In genomic region chr1:161071886-161072371, GRCh38 we compare ENCODE assay signal across 9 cellular contexts. TPM values are rescaled to one million over a fixed set of nuclear protein-coding genes. Genes with fewer than 3 reads are reported as not detected.
DNase-seq lines count a peak whose midpoint lies in the region; ATAC-seq, FAIRE-seq and TF ChIP-seq lines count a peak whose summit lies in the region.
"Had no signal": no experiment of that assay in that cellular context is flagged by ENCODE, and none has a peak within 500 bp of the region (broad histone marks: within the 10 kb centered on the region; RNA-seq: fewer than 3 reads in every experiment).

No MANE protein-coding gene starts in this region.

- H3K4me1 ChIP-seq in Caco-2 (no peaks in the 10 kb centered on the region), HepG2 (ENCODE audit: insufficient read depth, low read length) (peaks cover 35% of the 10 kb centered on the region), testis (no peaks in the 10 kb centered on the region)

- ATAC-seq in HepG2 (peak; percentile 72), GM21619 (IDR thresholded peaks at IDR 0.05; ENCODE audit: unreplicated experiment) (no peak)

- H3K27me3 ChIP-seq in Caco-2 (replicated peaks; ENCODE audit: control insufficient read depth, insufficient read depth, low read length), result no peaks in the 10 kb centered on the region
- no peaks in the 10 kb centered on the region for H3K27me3 ChIP-seq in HepG2 (ENCODE audit: control insufficient read depth in 1 of 2, insufficient read depth in 2 of 2, low read length in 2 of 2)
- H3K27me3 ChIP-seq in testis, result no peaks in the 10 kb centered on the region

- TF ChIP-seq CTCF in Caco-2 (IDR thresholded peaks at IDR 0.05; ENCODE audit: insufficient read depth in 1 of 2, low read depth in 1 of 2, low read length in 1 of 2, severe bottlenecking in 1 of 2, unreplicated experiment in 1 of 2) (peak; percentile 74 to 82), HepG2 (CRISPR knock-in tag; IDR thresholded peaks at IDR 0.05) (peak; percentile 80), testis (IDR thresholded peaks at IDR 0.05) (peak; percentile 12 to 45 (median 22))

- no peak for TF ChIP-seq POLR2A in HepG2 (IDR thresholded peaks at IDR 0.05; ENCODE audit: insufficient read depth in 1 of 2, low read depth in 2 of 2, low read length in 2 of 2)
- no peak for TF ChIP-seq POLR2A in testis (IDR thresholded peaks at IDR 0.05)

- H3K9me3 Mint-ChIP-seq in Caco-2 (ENCODE audit: unreplicated experiment), result no peaks in the 10 kb centered on the region

- H3K27me3 Mint-ChIP-seq in Caco-2 (ENCODE audit: insufficient read depth, unreplicated experiment), result no peaks in the 10 kb centered on the region

- no peak for TF ChIP-seq EP300 in HepG2 (IDR thresholded peaks at IDR 0.05; ENCODE audit: low read depth in 2 of 2, low read length in 2 of 2)
- TF ChIP-seq EP300 in HepG2 (CRISPR knock-in tag; IDR thresholded peaks at IDR 0.05; ENCODE audit: borderline replicate concordance), result no peak

- H4K20me1 ChIP-seq in HepG2 (ENCODE audit: insufficient read depth, low read length), result no peaks in the 10 kb centered on the region

- POLR2A ChIA-PET in Caco-2 (lab: Charles Lee) (interaction anchor here (0.6 to 1.7 kb wide), 3 partner anchors 49 to 308 kb away, joined by 3 to 4 read pairs (median 3); partner anchors contain the start of gene F11R), HepG2 (lab: Yijun Ruan, JAX) (interaction anchor here (0.9 to 3.8 kb wide), 2 partner anchors 25 to 26 kb away, joined by 3 to 21 read pairs; partner anchors contain the start of gene USF1)

- no peaks in the 10 kb centered on the region for H3K9me3 ChIP-seq in Caco-2
- H3K9me3 ChIP-seq in HepG2 (ENCODE audit: low read length), result no peaks in the 10 kb centered on the region
- no peaks in the 10 kb centered on the region for H3K9me3 ChIP-seq in testis

- peaks cover 4% of the 10 kb centered on the region for H3K36me3 Mint-ChIP-seq in Caco-2 (ENCODE audit: insufficient read depth, unreplicated experiment)

- peak overlapping the region; percentile 70; the same call in 1 of the 2 replicates for H3K9ac ChIP-seq in HepG2 (ENCODE audit: insufficient read depth, low read depth, low read length)

- intact Hi-C loops in Caco-2 (cut with micrococcal nuclease; ENCODE audit: unreplicated experiment), result loop anchor here (1.0 kb wide), 3 partner anchors 26 to 79 kb away; partner anchors contain the start of gene KLHDC9
- intact Hi-C loops in HepG2 (cut with micrococcal nuclease; ENCODE audit: unreplicated experiment), result loop anchor here (1.0 kb wide), 2 partner anchors 25 to 67 kb away; no protein-coding TSS in a partner anchor
- intact Hi-C loops in testis (cut with DNase I; ENCODE audit: low total_unique reads), result no loop called here

- H3K4me1 Mint-ChIP-seq in Caco-2 (ENCODE audit: low read depth, unreplicated experiment), result peaks cover 9% of the 10 kb centered on the region

- in situ Hi-C loops in T47D (cut with HindIII; ENCODE audit: low pct_unique_long_range_greater_than_20kb, low sequenced_read_pairs) (no loop called here), HepG2 (cut with HindIII; ENCODE audit: extremely low pct_ligation_motif_present, low pct_unique_long_range_greater_than_20kb) (no loop called here)

- no peak overlapping the region for H2AFZ ChIP-seq in HepG2 (ENCODE audit: low read length)

- peak; percentile 78 for DNase-seq in Caco-2
- peak in 48 of 76 experiments; percentile 5 to 63 (median 30) for DNase-seq in HUDEP-2 (lab: John Stamatoyannopoulos, UW; ENCODE audit: unreplicated experiment in 76 of 76)
- peak in 3 of 5 experiments; percentile 26 to 58 (median 27) for DNase-seq in T-helper 2 cell
- peak; percentile 81 to 84 for DNase-seq in T47D (ENCODE audit: low read depth in 1 of 2, low spot score in 1 of 2)
- DNase-seq in HepG2 (ENCODE audit: low spot score), result peak; percentile 68
- DNase-seq in testis, result peak; percentile 76
- DNase-seq in H4 (ENCODE audit: low spot score), result no peak

- BruUV-seq in Caco-2 (replicated peaks; lab: Mats Ljungman, UMichigan) (no TSS peak), HepG2 (replicated peaks; lab: Mats Ljungman, UMichigan) (no TSS peak)

- H3K79me2 ChIP-seq in HepG2 (ENCODE audit: insufficient read depth, low read length), result no peaks in the 10 kb centered on the region

- peak; percentile 67 for TF ChIP-seq RAD21 in HepG2 (CRISPR knock-in tag; IDR thresholded peaks at IDR 0.05)

- H3K4me3 ChIP-seq in Caco-2 (ENCODE audit: low read depth, low read length), result no peak overlapping the region
- H3K4me3 ChIP-seq in HepG2 (replicated peaks in 1 of 3; ENCODE audit: insufficient read depth in 1 of 3, low read depth in 2 of 3, low read length in 3 of 3), result no peak overlapping the region
- H3K4me3 ChIP-seq in testis, result no peak overlapping the region

- H3K27ac ChIP-seq in HepG2 (ENCODE audit: extremely low read length, insufficient read depth, low read length) (peak overlapping the region; percentile 12), testis (no peak overlapping the region)

- H3K4me3 Mint-ChIP-seq in Caco-2 (ENCODE audit: unreplicated experiment), result no peak overlapping the region

- H3K27ac Mint-ChIP-seq in Caco-2 (ENCODE audit: unreplicated experiment), result no peak overlapping the region

- WGBS in HepG2 (ENCODE audit: low lambda C conversion rate), result 54% methylated on average over 7 of the region's 9 CpGs
- WGBS in testis, 2 donors, result 69 to 83% methylated on average over 9 of the region's 9 CpGs

- H3K4me2 ChIP-seq in HepG2 (ENCODE audit: low read depth, low read length), result peak overlapping the region; percentile 96

- H3K36me3 ChIP-seq in Caco-2 (ENCODE audit: control insufficient read depth, insufficient read depth, low read length) (no peaks in the 10 kb centered on the region), HepG2 (replicated peaks in 1 of 2; ENCODE audit: control insufficient read depth in 1 of 2, insufficient read depth in 2 of 2, low read length in 2 of 2) (no peaks in the 10 kb centered on the region), testis (ENCODE audit: low read depth, missing control alignments) (no peaks in the 10 kb centered on the region)

- CTCF ChIA-PET in Caco-2 (lab: Charles Lee) (interaction anchor here (0.6 to 3.4 kb wide), 10 partner anchors 12 to 94 kb away, joined by 3 to 32 read pairs (median 4); partner anchors contain the start of genes DEDD, F11R, KLHDC9 and PPOX), HepG2 (lab: Yijun Ruan, JAX; ENCODE audit: low intra/inter-chr PET ratio, low total read pairs) (interaction anchor here (1.2 to 4.5 kb wide), 4 partner anchors 23 to 75 kb away, joined by 3 to 50 read pairs (median 5); partner anchors contain the start of gene KLHDC9)

- peak; percentile 88 for FAIRE-seq in HepG2 (lab: Jason Lieb, UNC)

RNA-seq across cellular contexts. Expression of gene ARHGAP30, which starts 2.2 kb away (rescaled TPM):
- total RNA-seq in Caco-2 (2022) (not detected in 2 replicates), HepG2 (2016; rRNA removed; fragmentation: Illumina TruSeq; extraction: Trizol) (0.20 TPM in 1 of 2 replicates, not detected in the other), testis (1 to 10 TPM in 1 of 2 donors, under 1 TPM in 1; 0.79 to 1.6 TPM)
- total RNA-seq in HepG2 (2016; cell fraction: cytosol; rRNA removed; fragmentation: Illumina TruSeq; extraction: Trizol; ENCODE audit: low read depth), result not detected in 2 replicates
- total RNA-seq in HepG2 (2016; cell fraction: insoluble cytoplasmic fraction; rRNA removed; fragmentation: Illumina TruSeq; extraction: Trizol), result 0.07 and 0.37 TPM in 2 replicates
- not detected in 2 replicates for total RNA-seq in HepG2 (2016; cell fraction: membrane; rRNA removed; fragmentation: Illumina TruSeq; extraction: Trizol)
- total RNA-seq in HepG2 (2016; cell fraction: nucleus; rRNA removed; fragmentation: Illumina TruSeq; extraction: Trizol), result 0.16 and 0.34 TPM in 2 replicates
- polyA plus RNA-seq in HepG2 (2011; rRNA removed) (0.13 and 0.17 TPM in 2 replicates), testis (ENCODE audit: insufficient read depth, low read depth, low replicate concordance) (5.4 TPM)
- 0.04 and 0.05 TPM in 2 replicates for polyA plus RNA-seq in HepG2 (2011; cell fraction: cytosol; rRNA removed)
- 0.61 and 0.68 TPM in 2 replicates for polyA plus RNA-seq in HepG2 (2011; cell fraction: nucleus; rRNA removed)
- polyA plus RNA-seq in HepG2 (2012), result 0.16 and 0.21 TPM in 2 replicates
- polyA plus RNA-seq in HepG2 (2016; cell fraction: cytosol; fragmentation: Illumina TruSeq; extraction: Trizol; ENCODE audit: low read depth), result 0.03 TPM in 1 of 2 replicates, not detected in the other
- polyA plus RNA-seq in HepG2 (2016; cell fraction: insoluble cytoplasmic fraction; fragmentation: Illumina TruSeq; extraction: Trizol; ENCODE audit: low read depth), result 0.07 and 0.09 TPM in 2 replicates
- 0.03 and 0.05 TPM in 2 replicates for polyA plus RNA-seq in HepG2 (2016; cell fraction: membrane; fragmentation: Illumina TruSeq; extraction: Trizol; ENCODE audit: low read depth)
- 0.46 and 0.75 TPM in 2 replicates for polyA plus RNA-seq in HepG2 (2016; cell fraction: nucleus; fragmentation: Illumina TruSeq; extraction: Trizol; ENCODE audit: insufficient read depth, low read depth)
- 0.02 and 0.09 TPM in 2 replicates for polyA minus RNA-seq in HepG2 (2011; rRNA and poly(A)+ RNA removed; ENCODE audit: low replicate concordance)
- polyA minus RNA-seq in HepG2 (2011; cell fraction: cytosol; rRNA and poly(A)+ RNA removed), result not detected in 2 replicates
- polyA minus RNA-seq in HepG2 (2011; cell fraction: nucleus; rRNA and poly(A)+ RNA removed), result 0.13 and 1.2 TPM in 2 replicates
- total RNA-seq in H4 (2014; rRNA removed; shearing (Covaris generic)), result 0.02 TPM in 1 of 2 replicates, not detected in the other

RNA-seq across cellular contexts. Expression of gene NECTIN4, which starts 17.4 kb away (rescaled TPM):
- total RNA-seq in Caco-2 (2022) (0.20 and 0.74 TPM in 2 replicates), HepG2 (2016; rRNA removed; fragmentation: Illumina TruSeq; extraction: Trizol) (12.3 and 12.4 TPM in 2 replicates), testis (1 to 10 TPM in 1 of 2 donors, under 1 TPM in 1; 0.63 to 1.2 TPM)
- 5.2 and 6.1 TPM in 2 replicates for total RNA-seq in HepG2 (2016; cell fraction: cytosol; rRNA removed; fragmentation: Illumina TruSeq; extraction: Trizol; ENCODE audit: low read depth)
- 11.2 and 11.6 TPM in 2 replicates for total RNA-seq in HepG2 (2016; cell fraction: insoluble cytoplasmic fraction; rRNA removed; fragmentation: Illumina TruSeq; extraction: Trizol)
- 16.6 and 17.2 TPM in 2 replicates for total RNA-seq in HepG2 (2016; cell fraction: membrane; rRNA removed; fragmentation: Illumina TruSeq; extraction: Trizol)
- total RNA-seq in HepG2 (2016; cell fraction: nucleus; rRNA removed; fragmentation: Illumina TruSeq; extraction: Trizol), result 7.8 and 11.8 TPM in 2 replicates
- polyA plus RNA-seq in HepG2 (2011; rRNA removed) (5.9 and 9.2 TPM in 2 replicates), testis (ENCODE audit: insufficient read depth, low read depth, low replicate concordance) (1.3 TPM)
- polyA plus RNA-seq in HepG2 (2011; cell fraction: cytosol; rRNA removed), result 7.8 and 14.6 TPM in 2 replicates
- polyA plus RNA-seq in HepG2 (2011; cell fraction: nucleus; rRNA removed), result 5.3 and 7.3 TPM in 2 replicates
- 4.5 and 7.4 TPM in 2 replicates for polyA plus RNA-seq in HepG2 (2012)
- 3.2 and 3.6 TPM in 2 replicates for polyA plus RNA-seq in HepG2 (2016; cell fraction: cytosol; fragmentation: Illumina TruSeq; extraction: Trizol; ENCODE audit: low read depth)
- polyA plus RNA-seq in HepG2 (2016; cell fraction: insoluble cytoplasmic fraction; fragmentation: Illumina TruSeq; extraction: Trizol; ENCODE audit: low read depth), result 8.1 and 8.9 TPM in 2 replicates
- 8.1 and 9.9 TPM in 2 replicates for polyA plus RNA-seq in HepG2 (2016; cell fraction: membrane; fragmentation: Illumina TruSeq; extraction: Trizol; ENCODE audit: low read depth)
- polyA plus RNA-seq in HepG2 (2016; cell fraction: nucleus; fragmentation: Illumina TruSeq; extraction: Trizol; ENCODE audit: insufficient read depth, low read depth), result 10.0 and 12.0 TPM in 2 replicates
- 0.30 and 21.8 TPM in 2 replicates for polyA minus RNA-seq in HepG2 (2011; rRNA and poly(A)+ RNA removed; ENCODE audit: low replicate concordance)
- 1.8 and 6.0 TPM in 2 replicates for polyA minus RNA-seq in HepG2 (2011; cell fraction: cytosol; rRNA and poly(A)+ RNA removed)
- 5.8 and 10.3 TPM in 2 replicates for polyA minus RNA-seq in HepG2 (2011; cell fraction: nucleus; rRNA and poly(A)+ RNA removed)
- total RNA-seq in H4 (2014; rRNA removed; shearing (Covaris generic)), result 0.14 TPM in 1 of 2 replicates, not detected in the other
- total RNA-seq: T-helper 1 cell treated with Interleukin-12 subunit alpha and Interleukin-12 subunit beta and Interleukin-4 antibody, amounts not matched to agents 30 ng/mL and 1 ng/mL, for 36 hours had no signal

RNA-seq across cellular contexts. Expression of gene USF1, which starts 26.2 kb away (rescaled TPM):
- 49.7 and 52.7 TPM in 2 replicates for total RNA-seq in Caco-2 (2022)
- 32.2 and 39.4 TPM in 2 replicates for total RNA-seq in HepG2 (2016; rRNA removed; fragmentation: Illumina TruSeq; extraction: Trizol)
- 10.2 and 10.9 TPM in 2 replicates for total RNA-seq in HepG2 (2016; cell fraction: cytosol; rRNA removed; fragmentation: Illumina TruSeq; extraction: Trizol; ENCODE audit: low read depth)
- total RNA-seq in HepG2 (2016; cell fraction: insoluble cytoplasmic fraction; rRNA removed; fragmentation: Illumina TruSeq; extraction: Trizol), result 35.2 and 38.6 TPM in 2 replicates
- 21.9 and 22.5 TPM in 2 replicates for total RNA-seq in HepG2 (2016; cell fraction: membrane; rRNA removed; fragmentation: Illumina TruSeq; extraction: Trizol)
- 36.9 and 43.8 TPM in 2 replicates for total RNA-seq in HepG2 (2016; cell fraction: nucleus; rRNA removed; fragmentation: Illumina TruSeq; extraction: Trizol)
- polyA plus RNA-seq in HepG2 (2011; rRNA removed), result 26.9 and 40.0 TPM in 2 replicates
- 13.4 and 14.2 TPM in 2 replicates for polyA plus RNA-seq in HepG2 (2011; cell fraction: cytosol; rRNA removed)
- 155 and 169 TPM in 2 replicates for polyA plus RNA-seq in HepG2 (2011; cell fraction: nucleus; rRNA removed)
- polyA plus RNA-seq in HepG2 (2012), result 15.0 and 18.0 TPM in 2 replicates
- 5.6 and 6.8 TPM in 2 replicates for polyA plus RNA-seq in HepG2 (2016; cell fraction: cytosol; fragmentation: Illumina TruSeq; extraction: Trizol; ENCODE audit: low read depth)
- polyA plus RNA-seq in HepG2 (2016; cell fraction: insoluble cytoplasmic fraction; fragmentation: Illumina TruSeq; extraction: Trizol; ENCODE audit: low read depth), result 25.5 and 27.5 TPM in 2 replicates
- 12.4 and 13.2 TPM in 2 replicates for polyA plus RNA-seq in HepG2 (2016; cell fraction: membrane; fragmentation: Illumina TruSeq; extraction: Trizol; ENCODE audit: low read depth)
- 90.2 and 94.9 TPM in 2 replicates for polyA plus RNA-seq in HepG2 (2016; cell fraction: nucleus; fragmentation: Illumina TruSeq; extraction: Trizol; ENCODE audit: insufficient read depth, low read depth)
- 71.6 and 214 TPM in 2 replicates for polyA minus RNA-seq in HepG2 (2011; rRNA and poly(A)+ RNA removed; ENCODE audit: low replicate concordance)
- polyA minus RNA-seq in HepG2 (2011; cell fraction: cytosol; rRNA and poly(A)+ RNA removed), result 13.4 and 14.8 TPM in 2 replicates
- 21.8 and 24.0 TPM in 2 replicates for polyA minus RNA-seq in HepG2 (2011; cell fraction: nucleus; rRNA and poly(A)+ RNA removed)
- 10 to 100 TPM; 50.8 to 61.9 TPM for total RNA-seq in testis
- 38.8 TPM for polyA plus RNA-seq in testis (ENCODE audit: insufficient read depth, low read depth, low replicate concordance)
- total RNA-seq in H4 (2014; rRNA removed; shearing (Covaris generic)), result 57.7 and 60.3 TPM in 2 replicates

RNA-seq across cellular contexts. Expression of gene KLHDC9, which starts 26.2 kb away (rescaled TPM):
- total RNA-seq in Caco-2 (2022) (2.0 and 2.2 TPM in 2 replicates), HepG2 (2016; rRNA removed; fragmentation: Illumina TruSeq; extraction: Trizol) (2.9 and 4.0 TPM in 2 replicates), testis (10 to 100 TPM; 55.8 to 57.2 TPM)
- 3.2 and 6.6 TPM in 2 replicates for total RNA-seq in HepG2 (2016; cell fraction: cytosol; rRNA removed; fragmentation: Illumina TruSeq; extraction: Trizol; ENCODE audit: low read depth)
- total RNA-seq in HepG2 (2016; cell fraction: insoluble cytoplasmic fraction; rRNA removed; fragmentation: Illumina TruSeq; extraction: Trizol), result 3.0 and 3.4 TPM in 2 replicates
- 4.4 and 4.5 TPM in 2 replicates for total RNA-seq in HepG2 (2016; cell fraction: membrane; rRNA removed; fragmentation: Illumina TruSeq; extraction: Trizol)
- 1.6 and 2.4 TPM in 2 replicates for total RNA-seq in HepG2 (2016; cell fraction: nucleus; rRNA removed; fragmentation: Illumina TruSeq; extraction: Trizol)
- polyA plus RNA-seq in HepG2 (2011; rRNA removed) (2.6 and 2.9 TPM in 2 replicates), testis (ENCODE audit: insufficient read depth, low read depth, low replicate concordance) (144 TPM)
- 2.1 and 2.2 TPM in 2 replicates for polyA plus RNA-seq in HepG2 (2011; cell fraction: cytosol; rRNA removed)
- polyA plus RNA-seq in HepG2 (2011; cell fraction: nucleus; rRNA removed), result 3.6 and 5.0 TPM in 2 replicates
- 1.2 and 1.6 TPM in 2 replicates for polyA plus RNA-seq in HepG2 (2012)
- 3.9 and 4.2 TPM in 2 replicates for polyA plus RNA-seq in HepG2 (2016; cell fraction: cytosol; fragmentation: Illumina TruSeq; extraction: Trizol; ENCODE audit: low read depth)
- 2.9 and 3.2 TPM in 2 replicates for polyA plus RNA-seq in HepG2 (2016; cell fraction: insoluble cytoplasmic fraction; fragmentation: Illumina TruSeq; extraction: Trizol; ENCODE audit: low read depth)
- polyA plus RNA-seq in HepG2 (2016; cell fraction: membrane; fragmentation: Illumina TruSeq; extraction: Trizol; ENCODE audit: low read depth), result 3.3 and 4.6 TPM in 2 replicates
- polyA plus RNA-seq in HepG2 (2016; cell fraction: nucleus; fragmentation: Illumina TruSeq; extraction: Trizol; ENCODE audit: insufficient read depth, low read depth), result 2.6 and 3.4 TPM in 2 replicates
- polyA minus RNA-seq in HepG2 (2011; rRNA and poly(A)+ RNA removed; ENCODE audit: low replicate concordance), result 0.22 and 1.7 TPM in 2 replicates
- polyA minus RNA-seq in HepG2 (2011; cell fraction: cytosol; rRNA and poly(A)+ RNA removed), result 0.88 TPM in 1 of 2 replicates, not detected in the other
- polyA minus RNA-seq in HepG2 (2011; cell fraction: nucleus; rRNA and poly(A)+ RNA removed), result not detected in 2 replicates
- not detected in 2 replicates for total RNA-seq in H4 (2014; rRNA removed; shearing (Covaris generic))
- total RNA-seq: T-helper 1 cell treated with Interleukin-12 subunit alpha and Interleukin-12 subunit beta and Interleukin-4 antibody, amounts not matched to agents 30 ng/mL and 1 ng/mL, for 36 hours had no signal

RNA-seq across cellular contexts. Expression of gene TSTD1, which starts 33.2 kb away (rescaled TPM):
- total RNA-seq in Caco-2 (2022), result 24.8 and 26.8 TPM in 2 replicates
- 0.31 TPM in 1 of 2 replicates, not detected in the other for total RNA-seq in HepG2 (2016; rRNA removed; fragmentation: Illumina TruSeq; extraction: Trizol)
- total RNA-seq in HepG2 (2016; cell fraction: cytosol; rRNA removed; fragmentation: Illumina TruSeq; extraction: Trizol; ENCODE audit: low read depth), result not detected in 2 replicates
- total RNA-seq in HepG2 (2016; cell fraction: insoluble cytoplasmic fraction; rRNA removed; fragmentation: Illumina TruSeq; extraction: Trizol), result 0.22 TPM in 1 of 2 replicates, not detected in the other
- total RNA-seq in HepG2 (2016; cell fraction: membrane; rRNA removed; fragmentation: Illumina TruSeq; extraction: Trizol), result not detected in 2 replicates
- total RNA-seq in HepG2 (2016; cell fraction: nucleus; rRNA removed; fragmentation: Illumina TruSeq; extraction: Trizol), result 0.99 TPM in 1 of 2 replicates, not detected in the other
- polyA plus RNA-seq in HepG2 (2011; rRNA removed), result 0.15 TPM in 1 of 2 replicates, not detected in the other
- polyA plus RNA-seq in HepG2 (2011; cell fraction: cytosol; rRNA removed), result not detected in 2 replicates
- polyA plus RNA-seq in HepG2 (2011; cell fraction: nucleus; rRNA removed), result 0.55 and 0.79 TPM in 2 replicates
- not detected in 2 replicates for polyA plus RNA-seq in HepG2 (2012)
- polyA plus RNA-seq in HepG2 (2016; cell fraction: cytosol; fragmentation: Illumina TruSeq; extraction: Trizol; ENCODE audit: low read depth), result not detected in 2 replicates
- not detected in 2 replicates for polyA plus RNA-seq in HepG2 (2016; cell fraction: insoluble cytoplasmic fraction; fragmentation: Illumina TruSeq; extraction: Trizol; ENCODE audit: low read depth)
- polyA plus RNA-seq in HepG2 (2016; cell fraction: membrane; fragmentation: Illumina TruSeq; extraction: Trizol; ENCODE audit: low read depth), result not detected in 2 replicates
- not detected in 2 replicates for polyA plus RNA-seq in HepG2 (2016; cell fraction: nucleus; fragmentation: Illumina TruSeq; extraction: Trizol; ENCODE audit: insufficient read depth, low read depth)
- 0.28 and 1.2 TPM in 2 replicates for polyA minus RNA-seq in HepG2 (2011; rRNA and poly(A)+ RNA removed; ENCODE audit: low replicate concordance)
- not detected in 2 replicates for polyA minus RNA-seq in HepG2 (2011; cell fraction: cytosol; rRNA and poly(A)+ RNA removed)
- polyA minus RNA-seq in HepG2 (2011; cell fraction: nucleus; rRNA and poly(A)+ RNA removed), result 0.87 and 1.2 TPM in 2 replicates
- total RNA-seq in testis, result 100 to 1,000 TPM; 100 to 103 TPM
- polyA plus RNA-seq in testis (ENCODE audit: insufficient read depth, low read depth, low replicate concordance), result 52.2 TPM
- not detected in 2 replicates for total RNA-seq in H4 (2014; rRNA removed; shearing (Covaris generic))

Comparison
In these comparisons a context has a peak if more than half of its experiments do, and no peak if none do; other contexts are left out.
1. CTCF ChIP-seq: peak in every context shown above with its lines; median percentile 80 in HepG2; 78 in Caco-2; 22 in testis.